23 cellular contexts compared by ENCODE assay signal in genomic region chr4:163767993-163768392, GRCh38.
"Had no signal": no experiment of that assay in that cellular context is flagged by ENCODE, and none has a peak within 500 bp of the region (broad histone marks: within the 10 kb centered on the region; RNA-seq: fewer than 3 reads in every experiment).

No MANE protein-coding gene starts in this region.

- H3K4me1 ChIP-seq: esophagus squamous epithelium, heart right ventricle, psoas muscle, spleen, testis, tibial artery had no signal

- H3K4me3 ChIP-seq: esophagus squamous epithelium, heart right ventricle, lung, ovary, psoas muscle, skin epidermis, spleen, testis, tibial artery had no signal

- H3K9me3 ChIP-seq: esophagus squamous epithelium, heart right ventricle, ovary, psoas muscle, spleen, testis, tibial artery had no signal

- DNase-seq: cortex of kidney; effector memory CD8-positive, alpha-beta T cell; erythroblast; esophagus squamous epithelium; foreskin melanocyte; glutamatergic neuron; heart right ventricle; natural killer cell; occipital lobe; ovary; posterior cingulate gyrus; psoas muscle; right cardiac atrium; spleen; stimulated activated CD4-positive, alpha-beta T cell treated with anti-CD3 and anti-CD28 coated beads, Interleukin-4, amount 100 ng/mL, for 4 hours; stimulated activated naive CD8-positive, alpha-beta T cell treated with anti-CD3 and anti-CD28 coated beads, Interleukin-15, Interleukin-2, amounts not matched to agents 100 U/mL and 50 U/mL, for 24 hours; substantia nigra; testis; tibial artery had no signal

- H3K27me3 ChIP-seq: esophagus squamous epithelium, heart right ventricle, ovary, spleen, testis, tibial artery had no signal

- H3K36me3 ChIP-seq: esophagus squamous epithelium, heart right ventricle, ovary, spleen, tibial artery had no signal

- H3K27ac ChIP-seq: esophagus squamous epithelium, heart right ventricle, ovary, psoas muscle, skin epidermis, spleen, testis, tibial artery had no signal

- FAIRE-seq: endometrium, keratinocyte had no signal
